ENCODE assay signal across 8 cellular contexts in the genomic region with DNA sequence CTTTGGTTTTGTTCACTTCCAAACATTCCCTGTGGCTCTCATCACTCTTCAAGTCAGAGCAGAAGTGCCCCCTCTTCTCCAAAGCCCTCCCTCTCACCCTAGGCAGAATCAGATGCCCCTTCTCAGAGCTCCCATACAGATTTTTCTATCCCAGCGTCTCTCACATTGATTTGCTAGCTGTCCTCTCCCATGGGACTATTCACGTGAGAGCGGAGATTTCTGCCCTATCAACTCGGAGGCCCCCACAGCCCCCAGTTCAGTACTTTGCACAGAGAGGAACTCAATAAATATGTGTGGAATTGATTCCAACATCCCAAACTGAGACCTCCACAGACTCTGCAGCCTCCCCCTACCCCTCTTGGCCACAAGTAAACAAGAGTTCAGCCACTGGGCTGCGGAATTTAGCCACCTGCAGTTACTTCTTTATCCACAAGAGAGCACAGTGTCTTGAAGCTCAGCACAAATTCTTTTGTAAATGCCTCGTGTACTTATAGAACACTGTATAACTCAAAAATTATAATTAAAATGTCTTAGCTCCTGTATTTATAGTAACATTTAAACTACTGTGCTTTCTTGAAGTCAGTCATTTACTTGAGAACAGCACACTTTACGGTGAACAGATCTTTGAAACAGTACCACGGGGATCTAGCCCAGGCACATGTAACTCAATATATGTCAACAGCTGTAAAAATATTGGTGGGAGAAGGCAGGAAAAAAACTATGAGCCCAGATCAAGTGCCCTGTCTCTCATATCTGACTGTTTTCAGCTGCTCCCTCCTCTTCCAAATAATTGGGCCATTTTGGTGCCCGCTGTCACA.
DNase-seq lines count a peak whose midpoint lies in the region; ATAC-seq, FAIRE-seq and TF ChIP-seq lines count a peak whose summit lies in the region.

No MANE protein-coding gene starts in this region.

- H3K27me3 Mint-ChIP-seq in immature natural killer cell (ENCODE audit: low read depth in 3 of 3): peaks cover 0 to 5% (median 5%) of the 10 kb centered on the region in 3 donors
- H3K27me3 Mint-ChIP-seq in stimulated activated naive CD8-positive, alpha-beta T cell treated with anti-CD3 and anti-CD28 coated beads, Interleukin-15, amount 100 ng/mL, for 72 hours: no peaks in the 10 kb centered on the region

- no peak for TF ChIP-seq POLR2A in H54 (IDR thresholded peaks at IDR 0.05; ENCODE audit: low read depth, low read length)

- no peaks in the 10 kb centered on the region for H3K36me3 Mint-ChIP-seq in immature natural killer cell

- H3K4me1 Mint-ChIP-seq in immature natural killer cell: no peaks in the 10 kb centered on the region
- no peaks in the 10 kb centered on the region for H3K4me1 Mint-ChIP-seq in stimulated activated naive CD8-positive, alpha-beta T cell treated with anti-CD3 and anti-CD28 coated beads, Interleukin-15, amount 100 ng/mL, for 72 hours

- FAIRE-seq in H54 (lab: Jason Lieb, UNC): no peak

- peak; percentile 65 for TF ChIP-seq CTCF in epithelial cell of proximal tubule (conservative IDR thresholded peaks at IDR 0.05; ENCODE audit: low read depth, low read length)
- TF ChIP-seq CTCF in retinal pigment epithelial cell (conservative IDR thresholded peaks at IDR 0.05; ENCODE audit: low read depth, low read length): peak; percentile 71

- H3K4me3 ChIP-seq in epithelial cell of proximal tubule (ENCODE audit: low read depth, low read length): no peak overlapping the region
- no peak overlapping the region for H3K4me3 ChIP-seq in retinal pigment epithelial cell (ENCODE audit: low read length)

- H3K4me3 Mint-ChIP-seq in immature natural killer cell: no peak overlapping the region
- no peak overlapping the region for H3K4me3 Mint-ChIP-seq in stimulated activated naive CD8-positive, alpha-beta T cell treated with anti-CD3 and anti-CD28 coated beads, Interleukin-15, amount 100 ng/mL, for 72 hours

- no peak for ATAC-seq in HG03280 (IDR thresholded peaks at IDR 0.05; ENCODE audit: unreplicated experiment)
- no peak for ATAC-seq in stimulated activated naive CD8-positive, alpha-beta T cell treated with anti-CD3 and anti-CD28 coated beads, Interleukin-15, amount 100 ng/mL, for 72 hours

- DNase-seq in H54 (ENCODE audit: insufficient read length, low spot score): peak; percentile 15
- peak; percentile 79 for DNase-seq in NCI-H69 (lab: John Stamatoyannopoulos, UW)
- no peak for DNase-seq in epithelial cell of proximal tubule (ENCODE audit: low read depth)
- DNase-seq in retinal pigment epithelial cell (ENCODE audit: low read depth): peak; percentile 16
- DNase-seq in epidermal melanocyte (ENCODE audit: insufficient read length, low spot score): no peak
- DNase-seq in immature natural killer cell: no peak
- no peak for DNase-seq in stimulated activated naive CD8-positive, alpha-beta T cell treated with anti-CD3 and anti-CD28 coated beads, Interleukin-15, amount 100 ng/mL, for 72 hours

- no peak overlapping the region for H3K27ac Mint-ChIP-seq in immature natural killer cell
- no peak overlapping the region for H3K27ac Mint-ChIP-seq in stimulated activated naive CD8-positive, alpha-beta T cell treated with anti-CD3 and anti-CD28 coated beads, Interleukin-15, amount 100 ng/mL, for 72 hours

- H3K9me3 Mint-ChIP-seq in immature natural killer cell: no peaks in the 10 kb centered on the region
- H3K9me3 Mint-ChIP-seq in stimulated activated naive CD8-positive, alpha-beta T cell treated with anti-CD3 and anti-CD28 coated beads, Interleukin-15, amount 100 ng/mL, for 72 hours: no peaks in the 10 kb centered on the region

Comparison
In these comparisons a context has a peak if more than half of its experiments do, and no peak if none do; other contexts are left out.
1. DNase-seq: peak in H54 (single experiment), NCI-H69 (single experiment) and retinal pigment epithelial cell (single experiment); none in epithelial cell of proximal tubule (single experiment), epidermal melanocyte (single experiment), immature natural killer cell (0 of 3) and stimulated activated naive CD8-positive, alpha-beta T cell treated with anti-CD3 and anti-CD28 coated beads, Interleukin-15, amount 100 ng/mL, for 72 hours (0 of 2).